Comparison of ENCODE assay signal across 17 cellular contexts in the genomic region with DNA sequence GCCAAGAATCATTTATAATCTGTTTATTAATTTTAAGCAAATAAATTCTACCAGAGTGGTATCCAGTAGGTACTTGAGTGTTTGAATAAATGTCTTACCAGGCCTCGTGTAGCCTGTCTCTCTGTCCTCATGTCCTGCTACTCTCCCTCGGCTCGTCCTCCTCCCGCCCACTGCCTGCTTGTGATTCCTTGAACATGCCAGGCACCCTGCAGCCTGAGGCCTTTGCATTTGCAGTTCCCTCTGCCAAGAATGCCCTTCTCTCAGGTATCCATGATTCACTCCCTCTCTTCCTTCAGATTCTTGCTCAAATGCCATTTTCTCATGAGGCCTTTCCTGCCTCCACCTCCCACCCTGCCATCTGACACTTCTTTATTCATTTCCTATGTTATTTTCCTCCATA.
DNase-seq lines count a peak whose midpoint lies in the region; ATAC-seq, FAIRE-seq and TF ChIP-seq lines count a peak whose summit lies in the region.
"Had no signal": no experiment of that assay in that cellular context is flagged by ENCODE, and none has a peak within 500 bp of the region (broad histone marks: within the 10 kb centered on the region; RNA-seq: fewer than 3 reads in every experiment).

No MANE protein-coding gene starts in this region.

- H3K36me3 ChIP-seq in mammary epithelial cell (ENCODE audit: insufficient read depth, low read length): no peaks in the 10 kb centered on the region
- H3K36me3 ChIP-seq: BE2C had no signal

- peak; percentile 27 for DNase-seq in NCI-H226
- DNase-seq in mammary epithelial cell: peak; percentile 69
- DNase-seq in foreskin keratinocyte: peak in 1 of 2 donors; percentile 40
- DNase-seq in HEK293T (ENCODE audit: extremely low spot score): no peak
- DNase-seq in endothelial cell (ENCODE audit: low spot score): no peak
- no peak for DNase-seq in GM12891 (ENCODE audit: insufficient read length, low spot score)
- DNase-seq: BE2C; CD4-positive, alpha-beta memory T cell; DMS79; EL; GOT3; HCEC 1CT had no signal

- no peak overlapping the region for H3K27ac Mint-ChIP-seq in endothelial cell (ENCODE audit: unreplicated experiment)
- H3K27ac Mint-ChIP-seq: CD4-positive, alpha-beta memory T cell had no signal

- CTCF ChIA-PET in mammary epithelial cell (lab: Charles Lee; ENCODE audit: low non-redundant PET) (no interaction called here), HEK293T (lab: Yijun Ruan, JAX) (no interaction called here)

- no peaks in the 10 kb centered on the region for H3K9me3 ChIP-seq in mammary epithelial cell (replicated peaks; ENCODE audit: insufficient read depth, low read length)
- H3K9me3 ChIP-seq: A549, BE2C had no signal

- no peaks in the 10 kb centered on the region for H3K27me3 ChIP-seq in mammary epithelial cell (ENCODE audit: insufficient read depth, low read length)
- no peaks in the 10 kb centered on the region for H3K27me3 ChIP-seq in foreskin keratinocyte
- H3K27me3 ChIP-seq: BE2C had no signal

- dilution Hi-C loops in mammary epithelial cell (cut with HindIII; ENCODE audit: low sequenced_read_pairs): no loop called here

- no peaks in the 10 kb centered on the region for H3K4me1 Mint-ChIP-seq in endothelial cell (ENCODE audit: unreplicated experiment)
- H3K4me1 Mint-ChIP-seq: CD4-positive, alpha-beta memory T cell had no signal

- intact Hi-C loops in mammary epithelial cell (cut with micrococcal nuclease): loop anchor here (5.0 kb wide), 1 partner anchor 121 kb away; no protein-coding TSS in a partner anchor

- 4% methylated on average over 4 of the region's 4 CpGs for WGBS in mammary epithelial cell (ENCODE audit: low coverage, missing lambda C conversion rate)

- in situ Hi-C loops in mammary epithelial cell (cut with MboI; ENCODE audit: low sequenced_read_pairs in 2 of 2): no loop called here

- no peak for TF ChIP-seq CTCF in mammary epithelial cell (conservative IDR thresholded peaks at IDR 0.05 in 1 of 2, IDR thresholded peaks at IDR 0.05 in 1 of 2; ENCODE audit: extremely low read depth in 1 of 2, insufficient read depth in 1 of 2, low read depth in 1 of 2, low read length in 2 of 2)
- no peak for TF ChIP-seq CTCF in foreskin keratinocyte (conservative IDR thresholded peaks at IDR 0.05)
- no peak for TF ChIP-seq CTCF in endothelial cell (IDR thresholded peaks at IDR 0.05; ENCODE audit: unreplicated experiment)

- no peaks in the 10 kb centered on the region for H3K79me2 ChIP-seq in mammary epithelial cell (ENCODE audit: insufficient read depth, low read length)

- H3K27ac ChIP-seq in mammary epithelial cell (ENCODE audit: insufficient read depth, low read depth, low read length): peak overlapping the region; percentile 67
- H3K27ac ChIP-seq in foreskin keratinocyte: peak overlapping the region; percentile 33
- H3K27ac ChIP-seq: A549, C4-2B had no signal

- POLR2A ChIA-PET in HEK293T (lab: Yijun Ruan, JAX): no interaction called here

- H3K9ac ChIP-seq in mammary epithelial cell (ENCODE audit: insufficient read depth, low read length): no peak overlapping the region

- H3K27me3 Mint-ChIP-seq in endothelial cell (ENCODE audit: unreplicated experiment): peaks cover 2% of the 10 kb centered on the region

- H3K4me2 ChIP-seq in mammary epithelial cell (ENCODE audit: insufficient read depth, low read depth, low read length): peak overlapping the region; percentile 70
- H3K4me2 ChIP-seq: A549 had no signal

- H2AFZ ChIP-seq in mammary epithelial cell (ENCODE audit: low read depth, low read length): peak overlapping the region; percentile 52

- FAIRE-seq in GM12891 (lab: Jason Lieb, UNC): no peak
- FAIRE-seq: G401.6, GM12892 had no signal

- no peak for TF ChIP-seq POLR2A in GM12891 (IDR thresholded peaks at IDR 0.05; ENCODE audit: low read depth, low read length)

- H3K36me3 Mint-ChIP-seq in endothelial cell (ENCODE audit: low read depth, unreplicated experiment): no peaks in the 10 kb centered on the region
- H3K36me3 Mint-ChIP-seq: CD4-positive, alpha-beta memory T cell had no signal

- no peaks in the 10 kb centered on the region for H3K9me3 Mint-ChIP-seq in endothelial cell (ENCODE audit: unreplicated experiment)

- H4K20me1 ChIP-seq in mammary epithelial cell (ENCODE audit: insufficient read depth, low read length): no peaks in the 10 kb centered on the region

- no peak for ATAC-seq in foreskin keratinocyte
- ATAC-seq in HG03159 (IDR thresholded peaks at IDR 0.05; ENCODE audit: unreplicated experiment): no peak
- ATAC-seq: A549 had no signal

- peaks cover 34% of the 10 kb centered on the region for H3K4me1 ChIP-seq in mammary epithelial cell (ENCODE audit: insufficient read depth, low read length)
- peaks cover 15% of the 10 kb centered on the region for H3K4me1 ChIP-seq in foreskin keratinocyte
- H3K4me1 ChIP-seq: A549, BE2C had no signal

- H3K4me3 ChIP-seq in mammary epithelial cell (replicated peaks in 1 of 3; ENCODE audit: insufficient read depth in 1 of 3, low read depth in 2 of 3, low read length in 3 of 3): no peak overlapping the region
- H3K4me3 ChIP-seq: A549 had no signal

- no TSS peak for BruUV-seq in mammary epithelial cell (replicated peaks; lab: Mats Ljungman, UMichigan)

- no peak overlapping the region for H3K4me3 Mint-ChIP-seq in endothelial cell (ENCODE audit: unreplicated experiment)
- H3K4me3 Mint-ChIP-seq: CD4-positive, alpha-beta memory T cell had no signal

TF ChIP-seq in HEK293T, 16 proteins besides CTCF, POLR2A, EP300 and RAD21:
- no peak for TF ChIP-seq ARNT (IDR thresholded peaks at IDR 0.05)
- no peak for TF ChIP-seq BHLHE40 (IDR thresholded peaks at IDR 0.05; ENCODE audit: borderline replicate concordance)
- no peak for TF ChIP-seq L3MBTL2 (conservative IDR thresholded peaks at IDR 0.05)
- TF ChIP-seq FOXK2 (IDR thresholded peaks at IDR 0.05): no peak
- TF ChIP-seq, protein P1, sequence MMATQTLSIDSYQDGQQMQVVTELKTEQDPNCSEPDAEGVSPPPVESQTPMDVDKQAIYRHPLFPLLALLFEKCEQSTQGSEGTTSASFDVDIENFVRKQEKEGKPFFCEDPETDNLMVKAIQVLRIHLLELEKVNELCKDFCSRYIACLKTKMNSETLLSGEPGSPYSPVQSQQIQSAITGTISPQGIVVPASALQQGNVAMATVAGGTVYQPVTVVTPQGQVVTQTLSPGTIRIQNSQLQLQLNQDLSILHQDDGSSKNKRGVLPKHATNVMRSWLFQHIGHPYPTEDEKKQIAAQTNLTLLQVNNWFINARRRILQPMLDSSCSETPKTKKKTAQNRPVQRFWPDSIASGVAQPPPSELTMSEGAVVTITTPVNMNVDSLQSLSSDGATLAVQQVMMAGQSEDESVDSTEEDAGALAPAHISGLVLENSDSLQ (IDR thresholded peaks at IDR 0.05): no peak

TF ChIP-seq in GM12891, 5 proteins besides CTCF, POLR2A, EP300 and RAD21:
- TF ChIP-seq POU2F2 (IDR thresholded peaks at IDR 0.05; ENCODE audit: low read depth, low read length) (no peak), TAF1 (IDR thresholded peaks at IDR 0.05; ENCODE audit: low read depth, low read length) (no peak), PAX5 (IDR thresholded peaks at IDR 0.05; ENCODE audit: insufficient read depth, low read length, severe bottlenecking) (no peak), POLR2AphosphoS5 (IDR thresholded peaks at IDR 0.05; ENCODE audit: low read depth, low read length) (no peak), SPI1 (IDR thresholded peaks at IDR 0.05; ENCODE audit: low read depth, low read length) (no peak)

Comparison
In these comparisons a context has a peak if more than half of its experiments do, and no peak if none do; other contexts are left out.
1. DNase-seq: peak in NCI-H226 (single experiment) and mammary epithelial cell (single experiment); none in HEK293T (single experiment), endothelial cell (single experiment) and GM12891 (single experiment).